Comparison of ENCODE assay signal across 14 cellular contexts in the genomic region with DNA sequence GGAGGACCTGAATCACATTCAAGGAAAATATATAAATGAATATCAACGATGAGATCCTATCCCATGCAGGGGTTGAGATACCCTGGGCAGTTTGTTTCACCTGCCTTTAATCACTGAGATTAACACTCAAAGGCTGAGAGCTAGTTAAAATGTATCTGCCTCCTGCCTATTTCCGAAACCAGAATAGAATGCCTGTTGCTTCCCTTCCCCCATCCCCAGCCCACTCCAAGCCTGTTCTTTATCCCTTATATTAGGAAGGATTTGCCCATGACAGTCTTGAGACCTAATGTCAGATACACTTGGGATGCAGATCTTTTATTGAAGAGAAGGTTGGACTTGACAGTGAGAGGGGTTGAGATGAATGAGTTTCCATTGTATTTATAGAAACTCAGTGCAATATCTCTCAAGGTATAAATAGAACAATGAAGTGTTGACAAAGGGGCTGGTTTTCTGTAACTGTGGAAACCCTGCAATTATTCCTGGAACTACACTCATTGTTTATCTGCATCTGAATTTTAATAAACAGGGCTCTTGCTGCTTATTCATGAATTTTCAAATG.
"Had no signal": no experiment of that assay in that cellular context is flagged by ENCODE, and none has a peak within 500 bp of the region (broad histone marks: within the 10 kb centered on the region; RNA-seq: fewer than 3 reads in every experiment).

No MANE protein-coding gene starts in this region.

- DNase-seq: activated CD4-positive, alpha-beta memory T cell treated with anti-CD3 and anti-CD28 coated beads for 36 hours; activated effector memory CD4-positive, alpha-beta T cell treated with Interleukin-2 at 50 U/mL for 16 hours; activated naive CD4-positive, alpha-beta T cell treated with anti-CD3 and anti-CD28 coated beads, Interleukin-2, amount 50 U/mL, for 16 hours; activated T-cell treated with anti-CD3 and anti-CD28 coated beads, Interleukin-2, amount 50 U/mL, for 24 hours; adrenal gland; kidney; left lung; mesendoderm; natural killer cell; stimulated activated CD4-positive, alpha-beta T cell treated with anti-CD3 and anti-CD28 coated beads, Interleukin-2, amount 100 ng/mL, for 48 hours; stimulated activated naive CD4-positive, alpha-beta T cell; trophoblast cell had no signal

- H3K27ac Mint-ChIP-seq: activated CD4-positive, alpha-beta memory T cell treated with anti-CD3 and anti-CD28 coated beads for 36 hours; activated T-cell treated with anti-CD3 and anti-CD28 coated beads, Interleukin-2, amount 50 U/mL, for 24 hours; natural killer cell had no signal

- H3K9me3 Mint-ChIP-seq: activated CD4-positive, alpha-beta memory T cell treated with anti-CD3 and anti-CD28 coated beads for 36 hours; activated T-cell treated with anti-CD3 and anti-CD28 coated beads, Interleukin-2, amount 50 U/mL, for 24 hours; natural killer cell had no signal

- H3K27ac ChIP-seq: adrenal gland, hepatocyte, left lung had no signal

- H3K4me1 ChIP-seq: adrenal gland, left lung had no signal

- H2AFZ ChIP-seq: hepatocyte had no signal

- H3K36me3 Mint-ChIP-seq: activated CD4-positive, alpha-beta memory T cell treated with anti-CD3 and anti-CD28 coated beads for 36 hours; natural killer cell had no signal

- H3K27me3 ChIP-seq: adrenal gland, left lung had no signal

- H3K36me3 ChIP-seq: adrenal gland, left lung had no signal

- H3K79me2 ChIP-seq: hepatocyte had no signal

- H3K4me2 ChIP-seq: hepatocyte had no signal

- H3K4me3 Mint-ChIP-seq: activated CD4-positive, alpha-beta memory T cell treated with anti-CD3 and anti-CD28 coated beads for 36 hours; activated T-cell treated with anti-CD3 and anti-CD28 coated beads, Interleukin-2, amount 50 U/mL, for 24 hours; natural killer cell had no signal

- H3K4me3 ChIP-seq: adrenal gland, hepatocyte, left lung had no signal

- H3K4me1 Mint-ChIP-seq: natural killer cell had no signal

- ATAC-seq: esophagus mucosa, left lung, natural killer cell had no signal

- H3K9me3 ChIP-seq: adrenal gland, left lung had no signal
